Comparison of ENCODE assay signal across 27 cellular contexts in genomic region chr1:214135886-214136285, GRCh38.
DNase-seq lines count a peak whose midpoint lies in the region; ATAC-seq and TF ChIP-seq lines count a peak whose summit lies in the region.
"Had no signal": no experiment of that assay in that cellular context is flagged by ENCODE, and none has a peak within 500 bp of the region (broad histone marks: within the 10 kb centered on the region; RNA-seq: fewer than 3 reads in every experiment).

No MANE protein-coding gene starts in this region.

- no peaks in the 10 kb centered on the region for H3K27me3 ChIP-seq in WERI-Rb-1 (ENCODE audit: insufficient read depth, low read depth, severe bottlenecking)
- H3K27me3 ChIP-seq in smooth muscle cell (ENCODE audit: low read depth), result no peaks in the 10 kb centered on the region
- H3K27me3 ChIP-seq: colonic mucosa had no signal

- no peak for ATAC-seq in GM19328 (IDR thresholded peaks at IDR 0.05; ENCODE audit: unreplicated experiment)
- ATAC-seq: CD8-positive, alpha-beta T cell; left lobe of liver had no signal

- H3K36me3 Mint-ChIP-seq in activated naive CD4-positive, alpha-beta T cell treated with anti-CD3 and anti-CD28 coated beads for 36 hours (ENCODE audit: low read depth), result no peaks in the 10 kb centered on the region
- H3K36me3 Mint-ChIP-seq: CD8-positive, alpha-beta T cell; memory B cell; naive B cell had no signal

- DNase-seq in NCI-H2227 (lab: John Stamatoyannopoulos, UW; ENCODE audit: unreplicated experiment) (peak; percentile 60), NCI-H2227 treated with DMSO at 0.1 percent for 48 hours (lab: John Stamatoyannopoulos, UW) (no peak), WERI-Rb-1 (peak; percentile 34), iPS-NIHi7 (ENCODE audit: extremely low spot score) (peak; percentile 40), smooth muscle cell (lab: John Stamatoyannopoulos, UW; ENCODE audit: unreplicated experiment) (no peak), HPDE6-E6E7 (ENCODE audit: extremely low spot score) (no peak)
- no peak for DNase-seq in activated naive CD4-positive, alpha-beta T cell treated with anti-CD3 and anti-CD28 coated beads for 36 hours
- DNase-seq: activated CD4-positive, alpha-beta memory T cell treated with anti-CD3 and anti-CD28 coated beads, Interleukin-2, amount 10 ng/mL, durations not matched to agents 7 days and 5 days; activated CD4-positive, CD25-positive, alpha-beta regulatory T cell treated with anti-CD3 and anti-CD28 coated beads, Interleukin-2, amount 50 U/mL, for 72 hours; activated CD8-positive, alpha-beta memory T cell treated with anti-CD3 and anti-CD28 coated beads, Interleukin-2, amount 50 U/mL, for 48 hours; activated naive CD4-positive, alpha-beta T cell treated with anti-CD3 and anti-CD28 coated beads, Interleukin-2, amount 50 U/mL, for 16 hours; amniotic stem cell; CD8-positive, alpha-beta T cell; colonic mucosa; DMS 273 treated with DMSO at 0.1 percent for 48 hours; effector memory CD4-positive, alpha-beta T cell; GDM1; naive B cell; NCI-H1694 treated with DMSO at 0.1 percent for 48 hours; NCI-H526; stimulated activated CD8-positive, alpha-beta memory T cell treated with anti-CD3 and anti-CD28 coated beads, Interleukin-4, amount 100 ng/mL, for 48 hours; tibial artery had no signal

- peak overlapping the region; percentile 57 for H3K4me2 ChIP-seq in smooth muscle cell

- H3K4me3 Mint-ChIP-seq in activated naive CD4-positive, alpha-beta T cell treated with anti-CD3 and anti-CD28 coated beads for 36 hours, result no peak overlapping the region
- H3K4me3 Mint-ChIP-seq: activated CD4-positive, alpha-beta memory T cell treated with anti-CD3 and anti-CD28 coated beads, Interleukin-2, amount 10 ng/mL, durations not matched to agents 7 days and 5 days; CD8-positive, alpha-beta T cell; memory B cell; naive B cell had no signal

- peaks cover 3% of the 10 kb centered on the region for H3K4me1 ChIP-seq in smooth muscle cell (ENCODE audit: low read depth)
- H3K4me1 ChIP-seq: colonic mucosa, prostate gland, tibial artery had no signal

- no peaks in the 10 kb centered on the region for H3K36me3 ChIP-seq in WERI-Rb-1
- no peaks in the 10 kb centered on the region for H3K36me3 ChIP-seq in smooth muscle cell (ENCODE audit: low read depth)
- H3K36me3 ChIP-seq: colonic mucosa, prostate gland, tibial artery had no signal

- H3K9ac ChIP-seq in smooth muscle cell (ENCODE audit: low read depth), result no peak overlapping the region

- no peak overlapping the region for H2AFZ ChIP-seq in smooth muscle cell (ENCODE audit: low read depth)

- CTCF ChIA-PET in activated naive CD4-positive, alpha-beta T cell treated with anti-CD3 and anti-CD28 coated beads for 36 hours (lab: Charles Lee), result interaction anchor here (1.0 kb wide), 1 partner anchor 13 kb away, joined by 3 read pairs; no protein-coding TSS in a partner anchor

- no peaks in the 10 kb centered on the region for H4K20me1 ChIP-seq in smooth muscle cell (ENCODE audit: low read depth)

- no peaks in the 10 kb centered on the region for H3K9me3 Mint-ChIP-seq in activated naive CD4-positive, alpha-beta T cell treated with anti-CD3 and anti-CD28 coated beads for 36 hours
- H3K9me3 Mint-ChIP-seq: activated CD4-positive, alpha-beta memory T cell treated with anti-CD3 and anti-CD28 coated beads, Interleukin-2, amount 10 ng/mL, durations not matched to agents 7 days and 5 days; CD8-positive, alpha-beta T cell; memory B cell had no signal

- 26% methylated on average over 7 of the region's 7 CpGs for WGBS in smooth muscle cell (ENCODE audit: low lambda C conversion rate)

- no peaks in the 10 kb centered on the region for H3K79me2 ChIP-seq in smooth muscle cell (ENCODE audit: low read depth)

- intact Hi-C loops in activated naive CD4-positive, alpha-beta T cell treated with anti-CD3 and anti-CD28 coated beads for 36 hours (cut with micrococcal nuclease), result no loop called here

- H3K27me3 Mint-ChIP-seq in activated naive CD4-positive, alpha-beta T cell treated with anti-CD3 and anti-CD28 coated beads for 36 hours (ENCODE audit: low read depth), result peaks cover 2% of the 10 kb centered on the region

- no peaks in the 10 kb centered on the region for H3K9me3 ChIP-seq in WERI-Rb-1 (ENCODE audit: severe bottlenecking)
- H3K9me3 ChIP-seq in smooth muscle cell (replicated peaks; ENCODE audit: low read depth), result no peaks in the 10 kb centered on the region
- H3K9me3 ChIP-seq: colonic mucosa, prostate gland, tibial artery had no signal

- TF ChIP-seq CTCF in WERI-Rb-1 (IDR thresholded peaks at IDR 0.05; ENCODE audit: low read depth, low read length) (no peak), smooth muscle cell (IDR thresholded peaks at IDR 0.05; ENCODE audit: borderline replicate concordance, insufficient read depth, poor library complexity, severe bottlenecking) (no peak)

- no peaks in the 10 kb centered on the region for H3K4me1 Mint-ChIP-seq in activated naive CD4-positive, alpha-beta T cell treated with anti-CD3 and anti-CD28 coated beads for 36 hours (ENCODE audit: low read depth)
- H3K4me1 Mint-ChIP-seq: activated CD4-positive, alpha-beta memory T cell treated with anti-CD3 and anti-CD28 coated beads, Interleukin-2, amount 10 ng/mL, durations not matched to agents 7 days and 5 days; memory B cell; naive B cell had no signal

- H3K27ac Mint-ChIP-seq in activated naive CD4-positive, alpha-beta T cell treated with anti-CD3 and anti-CD28 coated beads for 36 hours, result no peak overlapping the region
- H3K27ac Mint-ChIP-seq: activated CD4-positive, alpha-beta memory T cell treated with anti-CD3 and anti-CD28 coated beads, Interleukin-2, amount 10 ng/mL, durations not matched to agents 7 days and 5 days; CD8-positive, alpha-beta T cell; memory B cell; naive B cell had no signal

- H3K27ac ChIP-seq in WERI-Rb-1 (no peak overlapping the region), smooth muscle cell (ENCODE audit: low read depth) (peak overlapping the region; percentile 47)
- H3K27ac ChIP-seq: 22Rv1, colonic mucosa, prostate gland, tibial artery had no signal

- no peaks in the 10 kb centered on the region for H3F3A ChIP-seq in smooth muscle cell (ENCODE audit: low read depth)

- H3K4me3 ChIP-seq in WERI-Rb-1 (ENCODE audit: low read depth, low read length) (no peak overlapping the region), smooth muscle cell (no peak overlapping the region)
- H3K4me3 ChIP-seq: colonic mucosa, prostate gland, tibial artery had no signal

Comparison
In these comparisons a context has a peak if more than half of its experiments do, and no peak if none do; other contexts are left out.
1. DNase-seq: peak in NCI-H2227 (single experiment), WERI-Rb-1 (single experiment) and iPS-NIHi7 (single experiment); none in NCI-H2227 treated with DMSO at 0.1 percent for 48 hours (single experiment), smooth muscle cell (single experiment), activated naive CD4-positive, alpha-beta T cell treated with anti-CD3 and anti-CD28 coated beads for 36 hours (single experiment) and HPDE6-E6E7 (single experiment).